8 cellular contexts compared by ENCODE assay signal in the genomic region with DNA sequence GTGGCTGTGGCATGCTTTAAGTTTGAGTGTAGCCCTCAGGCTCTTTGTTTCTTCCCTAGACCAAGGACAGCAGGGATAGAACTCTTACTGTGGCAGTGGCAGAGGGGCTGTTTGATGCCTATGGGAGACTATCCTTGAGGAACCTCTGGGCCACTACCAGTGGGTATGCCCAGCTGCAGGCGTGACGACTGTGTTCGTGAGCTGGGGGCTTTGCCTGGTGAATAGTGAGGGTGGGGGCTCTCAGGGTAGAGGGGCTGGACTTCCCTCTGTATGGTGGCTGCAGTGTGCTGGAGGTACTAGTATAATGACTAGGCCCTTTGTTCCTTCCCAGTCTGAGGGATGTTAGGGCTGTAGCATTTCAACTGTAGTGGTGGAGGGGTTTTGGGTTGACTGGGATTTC.
"Had no signal": no experiment of that assay in that cellular context is flagged by ENCODE, and none has a peak within 500 bp of the region (broad histone marks: within the 10 kb centered on the region; RNA-seq: fewer than 3 reads in every experiment).

No MANE protein-coding gene starts in this region.

- ATAC-seq: HepG2, K562 had no signal

- H3K4me3 Mint-ChIP-seq: IgD-negative memory B cell had no signal

- H3K36me3 Mint-ChIP-seq: IgD-negative memory B cell had no signal

- H3K27ac Mint-ChIP-seq: IgD-negative memory B cell had no signal

- H3K4me1 Mint-ChIP-seq: IgD-negative memory B cell had no signal

- FAIRE-seq: HepG2, HTR-8/SVneo, K562 had no signal

- H3K27ac ChIP-seq: HL-60 had no signal

- H3K4me3 ChIP-seq: K562 had no signal

- DNase-seq: IMR-90, KBM-7, KG1 had no signal
